ENCODE assay signal across 8 cellular contexts in the genomic region with DNA sequence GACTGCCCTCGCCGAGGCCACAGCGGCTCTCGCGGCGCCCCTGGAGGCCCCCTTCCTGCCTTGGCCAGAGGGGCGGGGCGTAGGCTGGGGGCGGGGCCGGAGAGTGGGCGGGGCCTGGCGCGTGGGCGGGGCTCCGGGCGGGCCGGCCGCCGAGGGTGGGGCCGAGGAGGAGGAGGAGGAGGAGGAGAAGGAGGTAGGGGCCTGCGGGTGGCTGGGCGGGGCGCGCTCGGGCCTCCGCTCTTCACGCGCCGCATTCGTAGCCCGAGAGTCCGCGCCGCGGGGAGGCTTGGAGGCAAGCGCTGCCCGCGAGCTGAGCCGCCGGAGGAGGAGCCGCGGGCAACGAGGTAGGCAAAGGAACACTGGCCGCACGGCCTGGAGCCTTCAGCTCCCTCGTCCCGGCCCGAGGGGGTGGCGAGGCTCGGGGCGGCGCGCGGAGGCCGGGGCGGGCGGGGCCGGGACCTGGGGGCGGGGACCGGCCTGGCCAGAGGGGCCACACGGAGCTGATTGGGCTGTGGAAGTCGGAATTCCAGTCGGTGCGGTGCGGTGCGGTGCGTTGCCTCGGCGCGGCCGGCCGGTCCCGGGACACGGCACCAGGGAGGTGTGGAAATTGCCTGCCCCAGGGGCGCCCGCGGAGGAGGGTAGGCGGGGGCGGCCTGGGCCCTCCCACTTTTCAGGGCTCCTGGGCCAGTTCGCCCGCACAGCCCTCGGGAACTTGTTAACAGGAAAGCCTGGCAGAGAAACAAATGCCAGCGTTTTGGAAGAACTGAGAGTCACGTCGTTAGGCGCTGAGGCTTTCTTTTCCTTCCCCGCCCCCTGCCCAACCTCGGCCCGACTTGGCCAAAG. TPM values are rescaled to one million over a fixed set of nuclear protein-coding genes. Genes with fewer than 3 reads are reported as not detected.
DNase-seq lines count a peak whose midpoint lies in the region; ATAC-seq and TF ChIP-seq lines count a peak whose summit lies in the region.

A gene with protein sequence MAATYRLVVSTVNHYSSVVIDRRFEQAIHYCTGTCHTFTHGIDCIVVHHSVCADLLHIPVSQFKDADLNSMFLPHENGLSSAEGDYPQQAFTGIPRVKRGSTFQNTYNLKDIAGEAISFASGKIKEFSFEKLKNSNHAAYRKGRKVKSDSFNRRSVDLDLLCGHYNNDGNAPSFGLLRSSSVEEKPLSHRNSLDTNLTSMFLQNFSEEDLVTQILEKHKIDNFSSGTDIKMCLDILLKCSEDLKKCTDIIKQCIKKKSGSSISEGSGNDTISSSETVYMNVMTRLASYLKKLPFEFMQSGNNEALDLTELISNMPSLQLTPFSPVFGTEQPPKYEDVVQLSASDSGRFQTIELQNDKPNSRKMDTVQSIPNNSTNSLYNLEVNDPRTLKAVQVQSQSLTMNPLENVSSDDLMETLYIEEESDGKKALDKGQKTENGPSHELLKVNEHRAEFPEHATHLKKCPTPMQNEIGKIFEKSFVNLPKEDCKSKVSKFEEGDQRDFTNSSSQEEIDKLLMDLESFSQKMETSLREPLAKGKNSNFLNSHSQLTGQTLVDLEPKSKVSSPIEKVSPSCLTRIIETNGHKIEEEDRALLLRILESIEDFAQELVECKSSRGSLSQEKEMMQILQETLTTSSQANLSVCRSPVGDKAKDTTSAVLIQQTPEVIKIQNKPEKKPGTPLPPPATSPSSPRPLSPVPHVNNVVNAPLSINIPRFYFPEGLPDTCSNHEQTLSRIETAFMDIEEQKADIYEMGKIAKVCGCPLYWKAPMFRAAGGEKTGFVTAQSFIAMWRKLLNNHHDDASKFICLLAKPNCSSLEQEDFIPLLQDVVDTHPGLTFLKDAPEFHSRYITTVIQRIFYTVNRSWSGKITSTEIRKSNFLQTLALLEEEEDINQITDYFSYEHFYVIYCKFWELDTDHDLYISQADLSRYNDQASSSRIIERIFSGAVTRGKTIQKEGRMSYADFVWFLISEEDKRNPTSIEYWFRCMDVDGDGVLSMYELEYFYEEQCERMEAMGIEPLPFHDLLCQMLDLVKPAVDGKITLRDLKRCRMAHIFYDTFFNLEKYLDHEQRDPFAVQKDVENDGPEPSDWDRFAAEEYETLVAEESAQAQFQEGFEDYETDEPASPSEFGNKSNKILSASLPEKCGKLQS (N-terminal part only) (plus strand): TSS at position 223 of the 843 bp plus-strand sequence. CDS start 35,771 bp downstream, outside the sequence.

- peak within 1 kb of the TSS; percentile 89 for H2AFZ ChIP-seq in neural progenitor cell (replicated peaks)

- H3K4me1 ChIP-seq in neural progenitor cell, result peaks cover 17% of the 10 kb centered on the region

- no peaks in the 10 kb centered on the region for H3K27me3 ChIP-seq in neural progenitor cell

- in situ Hi-C loops in SK-MEL-5 (cut with HindIII; ENCODE audit: low pct_unique_long_range_greater_than_20kb, low sequenced_read_pairs), result no loop called here

- H3K79me2 ChIP-seq in neural progenitor cell (ENCODE audit: low read depth), result peaks cover 44% of the 10 kb centered on the region

- TF ChIP-seq CTCF in Calu3 (IDR thresholded peaks at IDR 0.05; ENCODE audit: unreplicated experiment), result no peak
- no peak for TF ChIP-seq CTCF in neural progenitor cell (IDR thresholded peaks at IDR 0.05)

- no peaks in the 10 kb centered on the region for H3K9me3 ChIP-seq in neural progenitor cell (ENCODE audit: low read depth)

- peaks cover 10% of the 10 kb centered on the region for H4K20me1 ChIP-seq in neural progenitor cell (ENCODE audit: low read depth)

- H3K4me1 Mint-ChIP-seq in Calu3 (ENCODE audit: low read depth, unreplicated experiment) (peaks cover 39% of the 10 kb centered on the region), neural progenitor cell (peaks cover 23% of the 10 kb centered on the region)
- peaks cover 9% of the 10 kb centered on the region for H3K4me1 Mint-ChIP-seq in activated naive CD4-positive, alpha-beta T cell treated with anti-CD3 and anti-CD28 coated beads, Interleukin-2, amount 10 ng/mL, durations not matched to agents 7 days and 5 days
- H3K4me1 Mint-ChIP-seq in stimulated activated naive CD8-positive, alpha-beta T cell treated with anti-CD3 and anti-CD28 coated beads, Interleukin-15, amount 100 ng/mL, for 72 hours, result peaks cover 14% of the 10 kb centered on the region

- no peak for TF ChIP-seq EP300 in Ishikawa (IDR thresholded peaks at IDR 0.05; ENCODE audit: borderline replicate concordance)

- peaks cover 30% of the 10 kb centered on the region for H3F3A ChIP-seq in neural progenitor cell (ENCODE audit: low read depth)

- H3K27me3 Mint-ChIP-seq in Calu3 (ENCODE audit: unreplicated experiment) (no peaks in the 10 kb centered on the region), neural progenitor cell (ENCODE audit: insufficient read depth, low read depth) (no peaks in the 10 kb centered on the region)
- H3K27me3 Mint-ChIP-seq in activated naive CD4-positive, alpha-beta T cell treated with anti-CD3 and anti-CD28 coated beads, Interleukin-2, amount 10 ng/mL, durations not matched to agents 7 days and 5 days, result peaks cover 42% of the 10 kb centered on the region
- peaks cover 29% of the 10 kb centered on the region for H3K27me3 Mint-ChIP-seq in stimulated activated naive CD8-positive, alpha-beta T cell treated with anti-CD3 and anti-CD28 coated beads, Interleukin-15, amount 100 ng/mL, for 72 hours

- H3K9me3 Mint-ChIP-seq in Calu3 (ENCODE audit: low read depth, unreplicated experiment) (peaks cover 3% of the 10 kb centered on the region), neural progenitor cell (peaks cover 13% of the 10 kb centered on the region)
- H3K9me3 Mint-ChIP-seq in activated naive CD4-positive, alpha-beta T cell treated with anti-CD3 and anti-CD28 coated beads, Interleukin-2, amount 10 ng/mL, durations not matched to agents 7 days and 5 days, result no peaks in the 10 kb centered on the region
- H3K9me3 Mint-ChIP-seq in stimulated activated naive CD8-positive, alpha-beta T cell treated with anti-CD3 and anti-CD28 coated beads, Interleukin-15, amount 100 ng/mL, for 72 hours, result peaks cover 15 to 18% of the 10 kb centered on the region in 2 donors

- intact Hi-C loops in Calu3 (cut with micrococcal nuclease; ENCODE audit: unreplicated experiment), result loop anchor here (1.0 to 2.0 kb wide), 2 partner anchors 43 to 77 kb away; no protein-coding TSS in a partner anchor

- H3K9ac ChIP-seq in neural progenitor cell, result peak within 1 kb of the TSS; percentile 74

- no peak for TF ChIP-seq RAD21 in Ishikawa (IDR thresholded peaks at IDR 0.05; ENCODE audit: low read depth)

- H3K4me3 Mint-ChIP-seq in Calu3 (ENCODE audit: low read depth, unreplicated experiment), result peak within 1 kb of the TSS; percentile 76
- peak within 1 kb of the TSS; percentile 67 for H3K4me3 Mint-ChIP-seq in activated naive CD4-positive, alpha-beta T cell treated with anti-CD3 and anti-CD28 coated beads, Interleukin-2, amount 10 ng/mL, durations not matched to agents 7 days and 5 days
- H3K4me3 Mint-ChIP-seq in neural progenitor cell, result peak within 1 kb of the TSS; percentile 91
- peak within 1 kb of the TSS; percentile 81 to 85 for H3K4me3 Mint-ChIP-seq in stimulated activated naive CD8-positive, alpha-beta T cell treated with anti-CD3 and anti-CD28 coated beads, Interleukin-15, amount 100 ng/mL, for 72 hours

- peak; percentile 70 for ATAC-seq in GM21717 (IDR thresholded peaks at IDR 0.05; ENCODE audit: unreplicated experiment)
- peak; percentile 91 for ATAC-seq in stimulated activated naive CD8-positive, alpha-beta T cell treated with anti-CD3 and anti-CD28 coated beads, Interleukin-15, amount 100 ng/mL, for 72 hours

- H3K27ac Mint-ChIP-seq in Calu3 (ENCODE audit: unreplicated experiment) (peak within 1 kb of the TSS; percentile 73), neural progenitor cell (peak within 1 kb of the TSS; percentile 70)
- no peak within 1 kb of the TSS for H3K27ac Mint-ChIP-seq in activated naive CD4-positive, alpha-beta T cell treated with anti-CD3 and anti-CD28 coated beads, Interleukin-2, amount 10 ng/mL, durations not matched to agents 7 days and 5 days
- H3K27ac Mint-ChIP-seq in stimulated activated naive CD8-positive, alpha-beta T cell treated with anti-CD3 and anti-CD28 coated beads, Interleukin-15, amount 100 ng/mL, for 72 hours, result peak within 1 kb of the TSS in 1 of 2 donors; percentile 64

- CTCF ChIA-PET in Calu3 (lab: Charles Lee), result interaction anchor here (0.7 to 4.1 kb wide), 8 partner anchors 25 to 217 kb away, joined by 3 to 38 read pairs (median 3); no protein-coding TSS in a partner anchor
- CTCF ChIA-PET in activated naive CD4-positive, alpha-beta T cell treated with anti-CD3 and anti-CD28 coated beads, Interleukin-2, amount 10 ng/mL, durations not matched to agents 7 days and 5 days (lab: Charles Lee), result no interaction called here

- DNase-seq in Calu3 (peak; percentile 96), SK-MEL-5 (ENCODE audit: low read depth, low spot score) (peak; percentile 80), foreskin melanocyte (peak; percentile 69), neural progenitor cell (ENCODE audit: low spot score) (peak; percentile 98)
- DNase-seq in activated naive CD4-positive, alpha-beta T cell treated with anti-CD3 and anti-CD28 coated beads, Interleukin-2, amount 10 ng/mL, durations not matched to agents 7 days and 5 days, result peak; percentile 73
- DNase-seq in stimulated activated naive CD8-positive, alpha-beta T cell treated with anti-CD3 and anti-CD28 coated beads, Interleukin-15, amount 100 ng/mL, for 72 hours, result peak; percentile 81

- H3K36me3 Mint-ChIP-seq in Calu3 (ENCODE audit: insufficient read depth, unreplicated experiment), result peaks cover 48% of the 10 kb centered on the region
- no peaks in the 10 kb centered on the region for H3K36me3 Mint-ChIP-seq in activated naive CD4-positive, alpha-beta T cell treated with anti-CD3 and anti-CD28 coated beads, Interleukin-2, amount 10 ng/mL, durations not matched to agents 7 days and 5 days
- peaks cover 10% of the 10 kb centered on the region for H3K36me3 Mint-ChIP-seq in neural progenitor cell

- no TSS peak for BruUV-seq in Calu3 (replicated peaks; lab: Mats Ljungman, UMichigan)

- H3K4me3 ChIP-seq in neural progenitor cell, result peak within 1 kb of the TSS; percentile 86

- no peaks in the 10 kb centered on the region for H3K36me3 ChIP-seq in neural progenitor cell

- peak within 1 kb of the TSS; percentile 79 for H3K27ac ChIP-seq in neural progenitor cell

- H3K4me2 ChIP-seq in neural progenitor cell, result peak within 1 kb of the TSS; percentile 97

TF ChIP-seq in Ishikawa, 13 proteins besides CTCF, POLR2A, EP300 and RAD21 (continues in another document):
- peak; percentile 2; the same call in 1 of the 2 replicates for TF ChIP-seq TAF1 (IDR thresholded peaks at IDR 0.05; ENCODE audit: low read depth)
- TF ChIP-seq, protein P1, sequence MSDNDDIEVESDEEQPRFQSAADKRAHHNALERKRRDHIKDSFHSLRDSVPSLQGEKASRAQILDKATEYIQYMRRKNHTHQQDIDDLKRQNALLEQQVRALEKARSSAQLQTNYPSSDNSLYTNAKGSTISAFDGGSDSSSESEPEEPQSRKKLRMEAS (IDR thresholded peaks at IDR 0.05), result peak; percentile 46
- TF ChIP-seq EGR1 (IDR thresholded peaks at IDR 0.05), result peak; percentile 85
- TF ChIP-seq TCF12 (IDR thresholded peaks at IDR 0.05; ENCODE audit: low read depth), result no peak

RNA-seq across cellular contexts. Expression of the gene that starts here (rescaled TPM):
- 45.6 and 64.8 TPM in 2 replicates for total RNA-seq in Calu3 (2022)
- 9.7 and 10.9 TPM in 2 replicates for total RNA-seq in SK-MEL-5 (2014; rRNA removed; shearing (Covaris generic))
- polyA plus RNA-seq in SK-MEL-5 (2015; cell fraction: cytosol; rRNA removed), result 4.9 and 6.0 TPM in 2 replicates
- 5.4 and 6.0 TPM in 2 replicates for polyA plus RNA-seq in SK-MEL-5 (2015; cell fraction: nucleus; rRNA removed)
- total RNA-seq in neural progenitor cell (ENCODE audit: low replicate concordance), result 24.1 and 41.5 TPM in 2 replicates

Comparison
In these comparisons a context has a peak if more than half of its experiments do, and no peak if none do; other contexts are left out.
1. Peak in every context shown above with its lines: DNase-seq, ATAC-seq, H3K4me3 ChIP-seq and H3K27ac ChIP-seq.